In the genomic region with DNA sequence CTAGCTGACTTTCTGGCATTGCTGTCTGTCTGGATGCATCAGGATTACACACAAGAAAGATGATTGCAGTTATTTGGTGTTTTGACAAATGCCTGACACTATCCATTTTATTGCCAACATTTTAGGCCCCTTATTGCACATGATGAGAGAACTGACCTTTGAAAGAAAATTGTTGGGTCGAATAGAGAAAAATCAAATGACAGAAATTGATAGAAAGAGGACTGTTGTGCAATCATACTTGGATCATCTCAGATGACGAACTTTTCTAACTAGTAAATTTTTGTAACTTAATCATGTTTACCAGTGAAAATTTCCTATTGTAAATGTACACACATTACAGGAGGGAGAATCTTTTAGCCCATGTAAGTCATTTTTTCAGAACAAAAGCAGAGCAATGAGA, we compare ENCODE assay signal across 7 cellular contexts.
"Had no signal": no experiment of that assay in that cellular context is flagged by ENCODE, and none has a peak within 500 bp of the region (broad histone marks: within the 10 kb centered on the region; RNA-seq: fewer than 3 reads in every experiment).

No MANE protein-coding gene starts in this region.

- FAIRE-seq: GM12878, GM12891, GM12892, GM18507, GM19239 had no signal

- H3K4me3 ChIP-seq: GM12878 had no signal

- ATAC-seq: GM12878 had no signal

- DNase-seq: GDM1, GF-D8 had no signal
